In genomic region chr14:23245282-23245681, GRCh38 we compare ENCODE assay signal across 17 cellular contexts. TPM values are rescaled to one million over a fixed set of nuclear protein-coding genes. Genes with fewer than 3 reads are reported as not detected.
DNase-seq lines count a peak whose midpoint lies in the region; ATAC-seq, FAIRE-seq and TF ChIP-seq lines count a peak whose summit lies in the region.
"Had no signal": no experiment of that assay in that cellular context is flagged by ENCODE, and none has a peak within 500 bp of the region (broad histone marks: within the 10 kb centered on the region; RNA-seq: fewer than 3 reads in every experiment).

No MANE protein-coding gene starts in this region.

- no peaks in the 10 kb centered on the region for H3K36me3 ChIP-seq in body of pancreas (replicated peaks in 1 of 2; ENCODE audit: insufficient read depth in 1 of 2, low read depth in 2 of 2)
- H3K36me3 ChIP-seq in pancreas, result no peaks in the 10 kb centered on the region
- H3K36me3 ChIP-seq in thyroid gland, result no peaks in the 10 kb centered on the region
- H3K36me3 ChIP-seq: Peyer's patch had no signal

- DNase-seq in Caki2 (ENCODE audit: low read depth) (peak; percentile 44), body of pancreas (no peak), left colon (no peak), pancreas (no peak), thyroid gland (no peak)
- DNase-seq in effector CD8-positive, alpha-beta T cell (lab: John Stamatoyannopoulos, UW), result no peak
- DNase-seq: CD4-positive, CD25-positive, alpha-beta regulatory T cell; H7; Kasumi-1; NCI-H187 treated with DMSO at 0.1 percent for 48 hours; NCI-H2171 treated with DMSO at 0.1 percent for 48 hours; NCI-H82; Peyer's patch; SHP77 had no signal

- ATAC-seq in body of pancreas (peak; percentile 89), left colon (peak; percentile 41), pancreas (peak; percentile 86 to 93 (median 88)), HG03108 (IDR thresholded peaks at IDR 0.05; ENCODE audit: unreplicated experiment) (no peak)

- in situ Hi-C loops in Caki2 (cut with HindIII; ENCODE audit: low pct_unique_long_range_greater_than_20kb, low sequenced_read_pairs), result no loop called here

- intact Hi-C loops in body of pancreas (cut with DNase I), result no loop called here
- intact Hi-C loops in left colon (cut with DNase I, micrococcal nuclease), result no loop called here
- intact Hi-C loops in pancreas (cut with DNase I), result no loop called here
- intact Hi-C loops in thyroid gland (cut with DNase I), result no loop called here

- H3K27me3 ChIP-seq in body of pancreas (no peaks in the 10 kb centered on the region), pancreas (no peaks in the 10 kb centered on the region), thyroid gland (no peaks in the 10 kb centered on the region)
- H3K27me3 ChIP-seq: Peyer's patch had no signal

- TF ChIP-seq POLR2A in body of pancreas (IDR thresholded peaks at IDR 0.05), result no peak
- TF ChIP-seq POLR2A in thyroid gland (IDR thresholded peaks at IDR 0.05), result no peak

- TF ChIP-seq CTCF in body of pancreas (IDR thresholded peaks at IDR 0.05) (no peak), pancreas (IDR thresholded peaks at IDR 0.05) (no peak), thyroid gland (IDR thresholded peaks at IDR 0.05) (no peak)

- H3K4me3 ChIP-seq in body of pancreas (no peak overlapping the region), pancreas (no peak overlapping the region), thyroid gland (replicated peaks in 1 of 3) (no peak overlapping the region)
- H3K4me3 ChIP-seq: Peyer's patch had no signal

- H3K9me3 ChIP-seq in body of pancreas (no peaks in the 10 kb centered on the region), pancreas (no peaks in the 10 kb centered on the region), thyroid gland (no peaks in the 10 kb centered on the region)
- H3K9me3 ChIP-seq: Peyer's patch had no signal

- FAIRE-seq in pancreas (lab: Jason Lieb, UNC), result no peak

- peak overlapping the region in 3 of 4 donors; percentile 45 to 60 (median 56) for H3K27ac ChIP-seq in body of pancreas
- peak overlapping the region in 2 of 4 donors; percentile 54 to 59 for H3K27ac ChIP-seq in pancreas
- H3K27ac ChIP-seq in thyroid gland, result no peak overlapping the region

- H3K4me1 ChIP-seq in body of pancreas (peaks cover 33% of the 10 kb centered on the region), pancreas (peaks cover 15 to 23% (median 17%) of the 10 kb centered on the region in 3 donors), thyroid gland (peaks cover 14 to 15% of the 10 kb centered on the region in 2 donors)
- H3K4me1 ChIP-seq: Peyer's patch had no signal

RNA-seq across cellular contexts. Expression of gene RNF212B, which starts 7.5 kb away (rescaled TPM):
- total RNA-seq in Caki2 (2014; rRNA removed; shearing (Covaris generic); ENCODE audit: low replicate concordance), result not detected in 2 replicates
- total RNA-seq in body of pancreas (not detected), left colon (not detected), pancreas (under 1 TPM in 2 of 6 donors, not detected in 4; 0.12 to 0.29 TPM), thyroid gland (under 1 TPM in 1 of 4 donors, not detected in 3; 0.40 TPM)
- polyA plus RNA-seq in pancreas, result not detected
- total RNA-seq: CD4-positive, CD25-positive, alpha-beta regulatory T cell; Daoy; NCI-H460; Peyer's patch had no signal
- polyA plus RNA-seq: CD4-positive, CD25-positive, alpha-beta regulatory T cell had no signal

RNA-seq across cellular contexts. Expression of gene HOMEZ, which starts 40.6 kb away (rescaled TPM):
- total RNA-seq in Caki2 (2014; rRNA removed; shearing (Covaris generic); ENCODE audit: low replicate concordance), result 4.6 and 9.0 TPM in 2 replicates
- total RNA-seq in body of pancreas (1 to 10 TPM; 4.9 to 8.6 TPM), left colon (10 to 100 TPM; 15.3 to 17.6 TPM), pancreas (10 to 100 TPM in 1 of 6 donors, 1 to 10 TPM in 5; 4.5 to 10.3 (median 6.0) TPM), thyroid gland (10 to 100 TPM; 13.0 to 16.5 (median 15.0) TPM)
- polyA plus RNA-seq in pancreas, result 1 to 10 TPM; 4.9 to 5.9 TPM

RNA-seq across cellular contexts. Expression of gene PPP1R3E, which starts 57.4 kb away (rescaled TPM):
- 0.14 and 1.1 TPM in 2 replicates for total RNA-seq in Caki2 (2014; rRNA removed; shearing (Covaris generic); ENCODE audit: low replicate concordance)
- total RNA-seq in body of pancreas (1 to 10 TPM; 5.4 to 9.6 TPM), left colon (10 to 100 TPM; 10.8 to 11.2 TPM), pancreas (10 to 100 TPM in 2 of 6 donors, 1 to 10 TPM in 4; 4.1 to 12.8 (median 5.6) TPM), thyroid gland (10 to 100 TPM; 12.6 to 14.5 (median 13.9) TPM)
- 10 to 100 TPM; 18.0 to 25.9 TPM for polyA plus RNA-seq in pancreas

Comparison
In these comparisons a context has a peak if more than half of its experiments do, and no peak if none do; other contexts are left out.
1. H3K27ac ChIP-seq: peak in body of pancreas (3 of 4); none in thyroid gland (0 of 3).